9 cellular contexts compared by ENCODE assay signal in the genomic region with DNA sequence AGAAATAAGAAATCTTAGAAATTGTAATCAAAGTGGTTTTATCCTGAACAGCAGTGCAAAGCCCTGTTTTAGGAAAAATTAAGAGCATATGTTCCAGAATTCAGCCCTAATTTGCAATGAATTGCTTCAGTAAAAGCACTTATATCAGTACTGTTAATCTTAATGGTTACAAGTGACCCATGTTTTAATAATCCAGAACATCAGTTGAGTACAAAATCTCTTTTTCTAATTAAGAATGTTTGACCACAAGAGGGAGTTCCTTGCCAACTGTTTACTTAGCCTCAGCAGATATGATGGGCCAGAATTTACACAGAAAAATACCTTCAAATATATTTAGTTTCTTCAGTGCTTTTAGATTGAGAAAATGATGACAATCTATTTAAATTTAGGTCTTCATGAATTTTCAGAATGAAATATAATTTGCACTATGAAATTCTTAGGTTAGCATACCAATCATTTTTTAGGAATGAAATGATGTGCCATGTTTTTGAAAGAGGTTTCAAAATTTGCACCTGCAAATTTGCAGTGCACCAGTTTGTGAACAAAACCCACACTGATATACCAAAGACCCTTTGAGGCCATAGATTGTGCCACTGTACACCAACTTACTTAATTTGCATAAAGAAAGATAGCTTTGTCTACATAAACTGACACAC.
DNase-seq lines count a peak whose midpoint lies in the region; ATAC-seq and TF ChIP-seq lines count a peak whose summit lies in the region.
"Had no signal": no experiment of that assay in that cellular context is flagged by ENCODE, and none has a peak within 500 bp of the region (broad histone marks: within the 10 kb centered on the region; RNA-seq: fewer than 3 reads in every experiment).

No MANE protein-coding gene starts in this region.

- no peaks in the 10 kb centered on the region for H3K79me1 ChIP-seq in neuronal stem cell (ENCODE audit: low read depth, low read length)

- no peaks in the 10 kb centered on the region for H3K27me3 Mint-ChIP-seq in MCF 10A (ENCODE audit: insufficient read depth, unreplicated experiment)
- no peaks in the 10 kb centered on the region for H3K27me3 Mint-ChIP-seq in chondrocyte (ENCODE audit: low read depth)
- H3K27me3 Mint-ChIP-seq: activated naive CD4-positive, alpha-beta T cell treated with anti-CD3 and anti-CD28 coated beads, Interleukin-2, amount 50 U/mL, for 24 hours had no signal

- DNase-seq in MCF 10A (ENCODE audit: unreplicated experiment) (peak; percentile 49), breast epithelium (ENCODE audit: low spot score in 2 of 2) (no peak), NCI-H146 treated with DMSO at 0.1 percent for 48 hours (lab: John Stamatoyannopoulos, UW; ENCODE audit: unreplicated experiment) (peak; percentile 17), chondrocyte (ENCODE audit: low spot score) (no peak), neuronal stem cell (ENCODE audit: low spot score) (no peak), SKM-1 (lab: John Stamatoyannopoulos, UW; ENCODE audit: unreplicated experiment) (no peak)

- H3K4me1 ChIP-seq in breast epithelium = no peaks in the 10 kb centered on the region
- H3K4me1 ChIP-seq in neuronal stem cell (ENCODE audit: control insufficient read depth in 2 of 2, insufficient read depth in 1 of 2, low read depth in 1 of 2, low read length in 2 of 2) = peaks cover 0 to 4% of the 10 kb centered on the region in 2 donors

- no peak overlapping the region for H3K4ac ChIP-seq in neuronal stem cell (ENCODE audit: low read length)

- CTCF ChIA-PET in MCF 10A (lab: Yijun Ruan, JAX) = interaction anchor here (0.6 kb wide), 2 partner anchors 20 to 389 kb away, joined by 3 read pairs; no protein-coding TSS in a partner anchor

- H3K4me1 Mint-ChIP-seq in MCF 10A (ENCODE audit: insufficient read depth, unreplicated experiment) (peaks cover 5% of the 10 kb centered on the region), chondrocyte (ENCODE audit: low read depth) (peaks cover 32% of the 10 kb centered on the region)
- H3K4me1 Mint-ChIP-seq: activated naive CD4-positive, alpha-beta T cell treated with anti-CD3 and anti-CD28 coated beads, Interleukin-2, amount 50 U/mL, for 24 hours had no signal

- no TSS peak for BruUV-seq in MCF 10A (replicated peaks; lab: Mats Ljungman, UMichigan)

- no peak overlapping the region for H2BK15ac ChIP-seq in neuronal stem cell (ENCODE audit: low read length)

- H3K4me3 ChIP-seq in breast epithelium = no peak overlapping the region
- H3K4me3 ChIP-seq in neuronal stem cell (ENCODE audit: low read length in 2 of 2) = no peak overlapping the region

- no peak overlapping the region for H3K14ac ChIP-seq in neuronal stem cell (ENCODE audit: low read length)

- H3K27ac ChIP-seq in breast epithelium (no peak overlapping the region), neuronal stem cell (replicated peaks; ENCODE audit: low read length) (no peak overlapping the region)

- intact Hi-C loops in MCF 10A (cut with micrococcal nuclease) (loop anchor here (1.0 to 10.0 kb wide), 6 partner anchors 243 to 1492 kb away; no protein-coding TSS in a partner anchor), breast epithelium (cut with DNase I; ENCODE audit: low total_unique reads) (no loop called here)

- TF ChIP-seq CTCF in MCF 10A (IDR thresholded peaks at IDR 0.05; ENCODE audit: unreplicated experiment) (peak; percentile 53), breast epithelium (IDR thresholded peaks at IDR 0.05) (peak in 1 of 3 donors; percentile 33), chondrocyte (IDR thresholded peaks at IDR 0.05) (peak; percentile 89)

- H4K8ac ChIP-seq in neuronal stem cell (ENCODE audit: low read depth, low read length) = no peak overlapping the region

- no peak overlapping the region for H3K9ac ChIP-seq in neuronal stem cell (ENCODE audit: low read depth, low read length, poor library complexity)

- H3K23ac ChIP-seq in neuronal stem cell (ENCODE audit: low read depth, low read length, poor library complexity) = no peak overlapping the region

- POLR2A ChIA-PET in MCF 10A (lab: Yijun Ruan, JAX) = no interaction called here

- no peak overlapping the region for H2BK5ac ChIP-seq in neuronal stem cell (ENCODE audit: low read length)

- peak overlapping the region; percentile 17 for H2AFZ ChIP-seq in neuronal stem cell (ENCODE audit: low read length)

- no peaks in the 10 kb centered on the region for H3K9me3 Mint-ChIP-seq in MCF 10A (ENCODE audit: unreplicated experiment)
- H3K9me3 Mint-ChIP-seq in chondrocyte (ENCODE audit: low read depth) = no peaks in the 10 kb centered on the region
- H3K9me3 Mint-ChIP-seq: activated naive CD4-positive, alpha-beta T cell treated with anti-CD3 and anti-CD28 coated beads, Interleukin-2, amount 50 U/mL, for 24 hours had no signal

- H3K4me3 Mint-ChIP-seq in MCF 10A (ENCODE audit: unreplicated experiment) (no peak overlapping the region), chondrocyte (ENCODE audit: unreplicated experiment) (no peak overlapping the region)
- H3K4me3 Mint-ChIP-seq: activated naive CD4-positive, alpha-beta T cell treated with anti-CD3 and anti-CD28 coated beads, Interleukin-2, amount 50 U/mL, for 24 hours had no signal

- TF ChIP-seq POLR2A in breast epithelium (IDR thresholded peaks at IDR 0.05) = no peak

- no peak overlapping the region for H4K91ac ChIP-seq in neuronal stem cell (ENCODE audit: low read depth, low read length, poor library complexity)

- H3K4me2 ChIP-seq in neuronal stem cell (ENCODE audit: insufficient read depth, low read length, poor library complexity, severe bottlenecking) = no peak overlapping the region

- no peak overlapping the region for H2BK12ac ChIP-seq in neuronal stem cell (ENCODE audit: low read length)

- H3K27me3 ChIP-seq in breast epithelium (no peaks in the 10 kb centered on the region), neuronal stem cell (ENCODE audit: control insufficient read depth in 3 of 3, insufficient read depth in 3 of 3, low read depth in 1 of 3, low read length in 3 of 3) (no peaks in the 10 kb centered on the region)

- H3K18ac ChIP-seq in neuronal stem cell (ENCODE audit: low read length) = no peak overlapping the region

- ATAC-seq in esophagus mucosa (no peak), GM19455 (IDR thresholded peaks at IDR 0.05; ENCODE audit: unreplicated experiment) (no peak)

- H3K36me3 ChIP-seq in breast epithelium (no peaks in the 10 kb centered on the region), neuronal stem cell (replicated peaks in 1 of 2; ENCODE audit: control insufficient read depth in 2 of 2, insufficient read depth in 2 of 2, low read length in 2 of 2) (no peaks in the 10 kb centered on the region)

- no peak overlapping the region for H2BK120ac ChIP-seq in neuronal stem cell (ENCODE audit: low read depth, low read length)

- no peaks in the 10 kb centered on the region for H3K9me3 ChIP-seq in breast epithelium
- no peaks in the 10 kb centered on the region for H3K9me3 ChIP-seq in neuronal stem cell (replicated peaks in 1 of 2; ENCODE audit: control insufficient read depth in 2 of 2, insufficient read depth in 1 of 2, low read depth in 1 of 2, low read length in 2 of 2)

- H3K27ac Mint-ChIP-seq in MCF 10A (ENCODE audit: low read depth, unreplicated experiment) = no peak overlapping the region
- H3K27ac Mint-ChIP-seq in chondrocyte (ENCODE audit: unreplicated experiment) = no peak overlapping the region
- H3K27ac Mint-ChIP-seq: activated naive CD4-positive, alpha-beta T cell treated with anti-CD3 and anti-CD28 coated beads, Interleukin-2, amount 50 U/mL, for 24 hours had no signal

- H3K36me3 Mint-ChIP-seq in MCF 10A (ENCODE audit: insufficient read depth, unreplicated experiment) = no peaks in the 10 kb centered on the region
- no peaks in the 10 kb centered on the region for H3K36me3 Mint-ChIP-seq in chondrocyte (ENCODE audit: low read depth)
- H3K36me3 Mint-ChIP-seq: activated naive CD4-positive, alpha-beta T cell treated with anti-CD3 and anti-CD28 coated beads, Interleukin-2, amount 50 U/mL, for 24 hours had no signal

- H2AK5ac ChIP-seq in neuronal stem cell (ENCODE audit: low read depth, low read length) = no peak overlapping the region

Comparison
In these comparisons a context has a peak if more than half of its experiments do, and no peak if none do; other contexts are left out.
1. DNase-seq: peak in MCF 10A (single experiment) and NCI-H146 treated with DMSO at 0.1 percent for 48 hours (single experiment); none in breast epithelium (0 of 2), chondrocyte (single experiment), neuronal stem cell (single experiment) and SKM-1 (single experiment).